ENCODE assay signal across 12 cellular contexts in the genomic region with DNA sequence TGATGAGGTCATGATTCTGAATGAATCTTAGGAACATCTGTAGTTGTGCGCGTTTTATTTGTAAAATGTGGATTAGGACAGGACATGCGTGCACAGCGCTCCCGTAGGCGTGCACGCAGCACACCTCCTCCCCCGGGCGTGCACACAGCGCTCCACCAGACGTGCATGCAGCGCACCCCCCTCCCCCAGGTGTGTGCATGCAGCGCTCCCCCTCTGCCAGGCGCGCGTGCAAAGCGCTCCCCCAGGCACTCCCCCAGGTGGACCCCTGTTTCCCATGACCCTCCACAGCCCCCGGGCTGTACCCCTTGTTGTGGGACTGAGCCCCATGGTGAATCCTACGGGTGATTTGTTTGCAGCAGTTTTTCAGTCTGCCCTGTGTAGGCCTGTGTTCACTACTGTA.
"Had no signal": no experiment of that assay in that cellular context is flagged by ENCODE, and none has a peak within 500 bp of the region (broad histone marks: within the 10 kb centered on the region; RNA-seq: fewer than 3 reads in every experiment).

No MANE protein-coding gene starts in this region.

- H3K9me3 Mint-ChIP-seq: activated CD4-positive, alpha-beta memory T cell treated with anti-CD3 and anti-CD28 coated beads for 36 hours; activated T-helper 1 cell treated with anti-CD3 and anti-CD28 coated beads, Interleukin-12 subunit alpha, Interleukin-12 subunit beta, Interleukin-2, Interleukin-4 antibody, amounts not matched to agents 30 ng/mL and 10 ng/mL and 1 ng/mL, durations not matched to agents 14 hours and 24 hours and 36 hours; type B pancreatic cell had no signal

- ATAC-seq: esophagus mucosa, left colon had no signal

- H3K27me3 Mint-ChIP-seq: activated CD4-positive, alpha-beta memory T cell treated with anti-CD3 and anti-CD28 coated beads for 36 hours; activated naive CD4-positive, alpha-beta T cell treated with anti-CD3 and anti-CD28 coated beads, Interleukin-2, amount 50 U/mL, for 24 hours; naive B cell; type B pancreatic cell had no signal

- H3K27me3 ChIP-seq: brain microvascular endothelial cell had no signal

- H3K27ac ChIP-seq: brain microvascular endothelial cell had no signal

- DNase-seq: activated CD4-positive, alpha-beta memory T cell treated with anti-CD3 and anti-CD28 coated beads for 36 hours; activated CD4-positive, CD25-positive, alpha-beta regulatory T cell treated with anti-CD3 and anti-CD28 coated beads, Interleukin-2, amount 50 U/mL, for 72 hours; brain microvascular endothelial cell; left colon; naive B cell; Right ventricle myocardium superior; stimulated activated CD4-positive, alpha-beta T cell treated with anti-CD3 and anti-CD28 coated beads, Interleukin-4, amount 100 ng/mL, for 24 hours; substantia nigra had no signal

- H3K4me3 Mint-ChIP-seq: activated CD4-positive, alpha-beta memory T cell treated with anti-CD3 and anti-CD28 coated beads for 36 hours; activated naive CD4-positive, alpha-beta T cell treated with anti-CD3 and anti-CD28 coated beads, Interleukin-2, amount 50 U/mL, for 24 hours; activated T-helper 1 cell treated with anti-CD3 and anti-CD28 coated beads, Interleukin-12 subunit alpha, Interleukin-12 subunit beta, Interleukin-2, Interleukin-4 antibody, amounts not matched to agents 30 ng/mL and 10 ng/mL and 1 ng/mL, durations not matched to agents 14 hours and 24 hours and 36 hours; naive B cell; type B pancreatic cell had no signal

- H3K27ac Mint-ChIP-seq: activated CD4-positive, alpha-beta memory T cell treated with anti-CD3 and anti-CD28 coated beads for 36 hours; type B pancreatic cell had no signal
